Comparison of ENCODE assay signal across 21 cellular contexts in genomic region chr22:17866127-17866526, GRCh38.
DNase-seq lines count a peak whose midpoint lies in the region; TF ChIP-seq lines count a peak whose summit lies in the region.
"Had no signal": no experiment of that assay in that cellular context is flagged by ENCODE, and none has a peak within 500 bp of the region (broad histone marks: within the 10 kb centered on the region; RNA-seq: fewer than 3 reads in every experiment).

No MANE protein-coding gene starts in this region.

- no peaks in the 10 kb centered on the region for H3K9me3 ChIP-seq in sigmoid colon
- H3K9me3 ChIP-seq: breast epithelium, gastrocnemius medialis, neutrophil, SJSA1, tibial artery had no signal

- H3K27ac ChIP-seq in RWPE1 (0 out of 2 replicates have a peak overlapping the region, but pooled peaks have one; percentile 1), dorsolateral prefrontal cortex (peak overlapping the region; percentile 58 to 99 (median 97)), sigmoid colon (peak overlapping the region; percentile 33 to 72 (median 67))
- H3K27ac ChIP-seq: breast epithelium, neutrophil, SJSA1 had no signal

- POLR2A ChIA-PET in RWPE1 (lab: Yijun Ruan, JAX; ENCODE audit: low non-redundant PET) = no interaction called here

- H3K4me1 ChIP-seq in sigmoid colon = peaks cover 0 to 38% (median 32%) of the 10 kb centered on the region in 4 donors
- H3K4me1 ChIP-seq: breast epithelium, SJSA1 had no signal

- H3K27me3 ChIP-seq in dorsolateral prefrontal cortex (no peaks in the 10 kb centered on the region), sigmoid colon (no peaks in the 10 kb centered on the region)
- H3K27me3 ChIP-seq: breast epithelium, gastrocnemius medialis, neutrophil, SJSA1, tibial artery had no signal

- CTCF ChIA-PET in RWPE1 (lab: Yijun Ruan, JAX) = no interaction called here

- peak overlapping the region in 58 of 59 donors; percentile 1 to 65 (median 39) for H3K4me3 ChIP-seq in dorsolateral prefrontal cortex
- peak overlapping the region in 2 of 4 donors; percentile 1 to 14 for H3K4me3 ChIP-seq in sigmoid colon
- H3K4me3 ChIP-seq: breast epithelium, gastrocnemius medialis, SJSA1, tibial artery had no signal

- intact Hi-C loops in dorsolateral prefrontal cortex (cut with DNase I) = loop anchor here in 1 of 2 donors (5.0 kb wide), 1 partner anchor 46 kb away; no protein-coding TSS in a partner anchor
- intact Hi-C loops in sigmoid colon (cut with DNase I) = no loop called here

- no peak for TF ChIP-seq EP300 in sigmoid colon (IDR thresholded peaks at IDR 0.05)

- DNase-seq in RWPE1 (ENCODE audit: low spot score) = no peak
- DNase-seq in dorsolateral prefrontal cortex = peak in 9 of 10 donors; percentile 76 to 95 (median 88)
- peak; percentile 98 for DNase-seq in medulla oblongata (ENCODE audit: extremely low spot score)
- DNase-seq in sigmoid colon = no peak
- DNase-seq in HK-2 (ENCODE audit: unreplicated experiment) = no peak
- no peak for DNase-seq in activated naive CD4-positive, alpha-beta T cell treated with anti-CD3 and anti-CD28 coated beads, Interleukin-2, amount 50 U/mL, for 16 hours
- DNase-seq in NCI-H1694 treated with DMSO at 0.1 percent for 48 hours (lab: John Stamatoyannopoulos, UW) = no peak
- DNase-seq in NCI-H1105 treated with DMSO at 0.1 percent for 48 hours (lab: John Stamatoyannopoulos, UW) = no peak
- DNase-seq: activated CD4-positive, alpha-beta T cell treated with anti-CD3 and anti-CD28 coated beads, Interleukin-2, amount 10 ng/mL, durations not matched to agents 24 days and 14 days; activated naive CD8-positive, alpha-beta T cell treated with anti-CD3 and anti-CD28 coated beads for 36 hours; CD4-positive, alpha-beta T cell; gastrocnemius medialis; GF-D8; left cardiac atrium; NCI-H1417; NCI-H69; T-helper 2 cell; tibial artery had no signal

- no peak for TF ChIP-seq POLR2A in sigmoid colon (IDR thresholded peaks at IDR 0.05)

- peaks cover 4 to 67% (median 29%) of the 10 kb centered on the region in 4 donors for H3K36me3 ChIP-seq in sigmoid colon
- H3K36me3 ChIP-seq: breast epithelium, neutrophil had no signal

- 82 to 88% methylated on average over 5 of the region's 5 CpGs for WGBS in sigmoid colon, 2 donors

- TF ChIP-seq CTCF in RWPE1 (conservative IDR thresholded peaks at IDR 0.05; ENCODE audit: low read depth) = no peak
- peak in 5 of 56 donors; percentile 22 to 47 (median 26) for TF ChIP-seq CTCF in dorsolateral prefrontal cortex (IDR thresholded peaks at IDR 0.05 in 54 of 56, conservative IDR thresholded peaks at IDR 0.05 in 2 of 56; ENCODE audit: low read depth in 1 of 56, partially characterized antibody in 56 of 56)
- TF ChIP-seq CTCF in sigmoid colon (IDR thresholded peaks at IDR 0.05) = no peak

Comparison
In these comparisons a context has a peak if more than half of its experiments do, and no peak if none do; other contexts are left out.
1. DNase-seq: peak in dorsolateral prefrontal cortex (9 of 10) and medulla oblongata (single experiment); none in RWPE1 (single experiment), sigmoid colon (single experiment), HK-2 (single experiment), activated naive CD4-positive, alpha-beta T cell treated with anti-CD3 and anti-CD28 coated beads, Interleukin-2, amount 50 U/mL, for 16 hours (single experiment), NCI-H1694 treated with DMSO at 0.1 percent for 48 hours (single experiment) and NCI-H1105 treated with DMSO at 0.1 percent for 48 hours (single experiment).
2. H3K27ac ChIP-seq: peak in every context shown above with its lines; median percentile 97 in dorsolateral prefrontal cortex; 67 in sigmoid colon; 1 in RWPE1.